In the genomic region with DNA sequence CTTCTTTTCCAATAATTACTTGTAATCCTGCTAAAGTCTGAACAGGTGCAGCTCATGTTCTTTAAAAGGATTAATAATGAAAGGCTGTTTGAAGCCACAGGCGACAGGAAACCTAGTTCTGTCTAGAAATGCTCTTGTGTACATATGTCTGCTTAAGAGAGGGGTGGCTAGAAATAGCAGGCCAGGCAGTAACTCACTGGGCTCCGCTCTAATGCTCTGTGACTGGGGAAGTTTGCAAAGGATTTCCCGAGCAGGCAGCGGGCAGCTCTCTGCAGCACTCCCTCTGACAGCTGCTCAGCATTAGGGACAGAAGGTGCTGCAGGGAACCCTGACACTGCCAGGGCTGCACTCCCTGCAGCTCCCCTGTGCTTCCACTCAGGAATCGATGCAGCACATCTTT, we compare ENCODE assay signal across 11 cellular contexts. TPM values are rescaled to one million over a fixed set of nuclear protein-coding genes. Genes with fewer than 3 reads are reported as not detected.
A peak's percentile ranks its signal among the peaks of the same experiment; 100 is the strongest.
DNase-seq lines count a peak whose midpoint lies in the region; ATAC-seq, FAIRE-seq and TF ChIP-seq lines count a peak whose summit lies in the region.
"Had no signal": no experiment of that assay in that cellular context is flagged by ENCODE, and none has a peak within 500 bp of the region (broad histone marks: within the 10 kb centered on the region; RNA-seq: fewer than 3 reads in every experiment).

No MANE protein-coding gene starts in this region.

- intact Hi-C loops in MCF 10A (cut with micrococcal nuclease), result no loop called here

- no peak overlapping the region for H3K14ac ChIP-seq in mesenchymal stem cell (ENCODE audit: low read length in 2 of 2)
- no peak overlapping the region for H3K14ac ChIP-seq in trophoblast cell (ENCODE audit: low read length)

- H2BK5ac ChIP-seq in mesenchymal stem cell (ENCODE audit: low read depth, low read length, poor library complexity, severe bottlenecking) (no peak overlapping the region), trophoblast cell (ENCODE audit: low read depth, low read length, poor library complexity) (no peak overlapping the region)

- peak; percentile 91 for ATAC-seq in GM18505 (IDR thresholded peaks at IDR 0.05; ENCODE audit: unreplicated experiment)
- peak; percentile 77 for ATAC-seq in GM21526 (IDR thresholded peaks at IDR 0.05; ENCODE audit: low FRiP score, unreplicated experiment)
- ATAC-seq in HG03469 (IDR thresholded peaks at IDR 0.05; ENCODE audit: unreplicated experiment), result peak; percentile 88
- ATAC-seq: activated T-helper 17 cell treated with anti-CD3 and anti-CD28 coated beads, Interleukin-2, amount 50 U/mL, for 72 hours had no signal

- no peak overlapping the region for H3K4me3 Mint-ChIP-seq in MCF 10A (ENCODE audit: unreplicated experiment)
- H3K4me3 Mint-ChIP-seq: activated T-helper 17 cell treated with anti-CD3 and anti-CD28 coated beads, Interleukin-2, amount 50 U/mL, for 72 hours had no signal

- no peak overlapping the region for H3K18ac ChIP-seq in mesenchymal stem cell (ENCODE audit: low read depth in 1 of 2, low read length in 2 of 2)
- no peak overlapping the region for H3K18ac ChIP-seq in trophoblast cell (ENCODE audit: low read length)

- no peak overlapping the region for H4K12ac ChIP-seq in trophoblast cell (ENCODE audit: low read depth, low read length)

- H3K4me1 ChIP-seq in mesenchymal stem cell (ENCODE audit: control insufficient read depth, insufficient read depth, low read depth, low read length) (no peaks in the 10 kb centered on the region), trophoblast cell (ENCODE audit: control insufficient read depth in 1 of 2, insufficient read depth in 2 of 2, low read length in 2 of 2) (peaks cover 3 to 4% of the 10 kb centered on the region in 2 experiments)
- H3K4me1 ChIP-seq: left lung had no signal

- POLR2A ChIA-PET in MCF 10A (lab: Yijun Ruan, JAX), result no interaction called here

- H4K91ac ChIP-seq in mesenchymal stem cell (ENCODE audit: low read length), result no peak overlapping the region
- no peak overlapping the region for H4K91ac ChIP-seq in trophoblast cell (ENCODE audit: low read depth, low read length)

- H3K79me1 ChIP-seq in mesenchymal stem cell (replicated peaks; ENCODE audit: low read length, poor library complexity, severe bottlenecking) (no peaks in the 10 kb centered on the region), trophoblast cell (ENCODE audit: low read length) (no peaks in the 10 kb centered on the region)

- no peak overlapping the region for H3K23ac ChIP-seq in mesenchymal stem cell (ENCODE audit: low read length in 2 of 2)
- no peak overlapping the region for H3K23ac ChIP-seq in trophoblast cell (ENCODE audit: low read length)

- H2BK120ac ChIP-seq in mesenchymal stem cell (ENCODE audit: low read depth, low read length) (no peak overlapping the region), trophoblast cell (ENCODE audit: insufficient read depth, low read length, poor library complexity) (no peak overlapping the region)

- TF ChIP-seq POLR2A in GM18505 (IDR thresholded peaks at IDR 0.05; ENCODE audit: borderline replicate concordance, extremely low read depth, insufficient read depth, insufficient read length) (no peak), H54 (IDR thresholded peaks at IDR 0.05; ENCODE audit: low read depth, low read length) (no peak)

- H2BK12ac ChIP-seq in mesenchymal stem cell (ENCODE audit: low read length in 2 of 2) (peak overlapping the region in 1 of 2 experiments; percentile 42), trophoblast cell (ENCODE audit: low read length) (no peak overlapping the region)

- no peaks in the 10 kb centered on the region for H3K79me2 ChIP-seq in trophoblast cell (ENCODE audit: control insufficient read depth, insufficient read depth, low read length, poor library complexity)

- no peak for FAIRE-seq in H54 (lab: Jason Lieb, UNC)
- no peak for FAIRE-seq in frontal cortex (lab: Jason Lieb, UNC)

- DNase-seq in mesenchymal stem cell (no peak), H54 (ENCODE audit: insufficient read length, low spot score) (no peak), frontal cortex (ENCODE audit: low spot score in 2 of 2) (no peak), MCF 10A (ENCODE audit: unreplicated experiment) (no peak), trophoblast cell (no peak)
- DNase-seq: left lung, SIG-M5 had no signal

- no peak overlapping the region for H2AFZ ChIP-seq in mesenchymal stem cell (ENCODE audit: low read depth, low read length)
- no peak overlapping the region for H2AFZ ChIP-seq in trophoblast cell (ENCODE audit: insufficient read depth, low read length, poor library complexity)

- no peak overlapping the region for H3K27ac Mint-ChIP-seq in MCF 10A (ENCODE audit: low read depth, unreplicated experiment)
- H3K27ac Mint-ChIP-seq: activated T-helper 17 cell treated with anti-CD3 and anti-CD28 coated beads, Interleukin-2, amount 50 U/mL, for 72 hours had no signal

- no peak overlapping the region for H3K27ac ChIP-seq in mesenchymal stem cell (ENCODE audit: low read length, poor library complexity, severe bottlenecking)
- no peak overlapping the region for H3K27ac ChIP-seq in trophoblast cell (ENCODE audit: low read depth, low read length)

- H3K36me3 ChIP-seq in mesenchymal stem cell (ENCODE audit: control insufficient read depth in 1 of 2, insufficient read depth in 2 of 2, low read depth in 1 of 2, low read length in 2 of 2), result no peaks in the 10 kb centered on the region
- no peaks in the 10 kb centered on the region for H3K36me3 ChIP-seq in trophoblast cell (ENCODE audit: control insufficient read depth in 1 of 2, insufficient read depth in 2 of 2, low read length in 2 of 2)
- H3K36me3 ChIP-seq: left lung had no signal

- H3K9me3 Mint-ChIP-seq in MCF 10A (ENCODE audit: unreplicated experiment), result no peaks in the 10 kb centered on the region

- no peaks in the 10 kb centered on the region for H3K27me3 Mint-ChIP-seq in MCF 10A (ENCODE audit: insufficient read depth, unreplicated experiment)
- H3K27me3 Mint-ChIP-seq: activated T-helper 17 cell treated with anti-CD3 and anti-CD28 coated beads, Interleukin-2, amount 50 U/mL, for 72 hours had no signal

- H2BK15ac ChIP-seq in mesenchymal stem cell (ENCODE audit: low read depth, poor library complexity, severe bottlenecking), result no peak overlapping the region

- CTCF ChIA-PET in MCF 10A (lab: Yijun Ruan, JAX), result interaction anchor here (1.2 to 1.3 kb wide), 2 partner anchors 95 to 138 kb away, joined by 3 to 4 read pairs; no protein-coding TSS in a partner anchor

- H3K4ac ChIP-seq in mesenchymal stem cell (ENCODE audit: low read depth in 1 of 2, low read length in 2 of 2), result no peak overlapping the region
- no peak overlapping the region for H3K4ac ChIP-seq in trophoblast cell (ENCODE audit: low read depth, low read length)

- TF ChIP-seq CTCF in MCF 10A (IDR thresholded peaks at IDR 0.05; ENCODE audit: unreplicated experiment), result no peak

- H4K8ac ChIP-seq in mesenchymal stem cell (ENCODE audit: low read length), result peak overlapping the region; percentile 55
- H4K8ac ChIP-seq in trophoblast cell (ENCODE audit: low read depth, low read length), result no peak overlapping the region

- 58% methylated on average over 5 of the region's 5 CpGs for WGBS in mesenchymal stem cell
- WGBS in trophoblast cell (ENCODE audit: extremely low coverage, insufficient coverage, insufficient read length), result no CpG with 5 or more reads among the region's 5 CpGs

- H3K9me3 ChIP-seq in mesenchymal stem cell (ENCODE audit: control insufficient read depth, low read length) (peaks cover 10% of the 10 kb centered on the region), trophoblast cell (ENCODE audit: insufficient read depth, low read depth, low read length) (no peaks in the 10 kb centered on the region)
- H3K9me3 ChIP-seq: left lung had no signal

- no peak overlapping the region for H2AK5ac ChIP-seq in mesenchymal stem cell (ENCODE audit: low read length, severe bottlenecking)
- no peak overlapping the region for H2AK5ac ChIP-seq in trophoblast cell (ENCODE audit: low read length)

- no peaks in the 10 kb centered on the region for H3K36me3 Mint-ChIP-seq in MCF 10A (ENCODE audit: insufficient read depth, unreplicated experiment)

- H3K4me3 ChIP-seq in mesenchymal stem cell (ENCODE audit: insufficient read depth in 1 of 2, low read depth in 1 of 2, low read length in 2 of 2), result no peak overlapping the region
- no peak overlapping the region for H3K4me3 ChIP-seq in trophoblast cell (ENCODE audit: low read depth, low read length)
- H3K4me3 ChIP-seq: left lung had no signal

- H3K4me2 ChIP-seq in mesenchymal stem cell (ENCODE audit: low read length, poor library complexity, severe bottlenecking) (no peak overlapping the region), trophoblast cell (ENCODE audit: low read length) (no peak overlapping the region)

- H3K9ac ChIP-seq in mesenchymal stem cell (ENCODE audit: low read length) (peak overlapping the region; percentile 80), trophoblast cell (ENCODE audit: low read length) (no peak overlapping the region)

- H3K27me3 ChIP-seq in mesenchymal stem cell (ENCODE audit: control insufficient read depth in 1 of 2, insufficient read depth in 1 of 2, low read length in 2 of 2), result peaks cover 0 to 6% of the 10 kb centered on the region in 2 experiments
- no peaks in the 10 kb centered on the region for H3K27me3 ChIP-seq in trophoblast cell (ENCODE audit: insufficient read depth, low read length)
- H3K27me3 ChIP-seq: left lung had no signal

- BruUV-seq in MCF 10A (replicated peaks; lab: Mats Ljungman, UMichigan), result no TSS peak

- no peaks in the 10 kb centered on the region for H3K4me1 Mint-ChIP-seq in MCF 10A (ENCODE audit: insufficient read depth, unreplicated experiment)

RNA-seq across cellular contexts. Expression of gene TTC39C, which starts 33.2 kb away (rescaled TPM):
- 2.9 TPM for polyA plus RNA-seq in mesenchymal stem cell (2013, experiment 1 of 2)
- 3.6 TPM for polyA plus RNA-seq in mesenchymal stem cell (2013, experiment 2 of 2)
- total RNA-seq in frontal cortex (54.2 TPM), MCF 10A (2022) (11.4 and 12.9 TPM in 2 replicates)
- 8.6 and 8.8 TPM in 2 replicates for polyA plus RNA-seq in trophoblast cell (2013)
